In the genomic region with DNA sequence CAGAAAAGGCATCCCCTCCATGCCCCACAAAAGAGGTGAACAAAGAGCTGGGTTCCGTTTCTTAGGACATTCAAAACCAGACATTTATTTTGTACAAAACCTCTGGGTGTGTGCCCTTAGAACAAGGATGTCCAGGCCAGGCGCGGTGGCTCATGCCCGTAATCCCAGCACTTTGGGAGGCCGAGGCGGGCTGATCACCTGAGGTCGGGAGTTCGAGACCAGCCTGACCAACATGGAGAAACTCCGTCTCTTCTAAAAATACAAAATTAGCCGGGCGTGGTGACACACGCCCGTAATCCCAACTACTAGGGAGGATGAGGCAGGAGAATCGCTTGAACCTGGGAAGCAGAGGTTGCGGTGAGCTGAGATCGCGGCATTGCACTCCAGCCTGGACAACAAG, we compare ENCODE assay signal across 8 cellular contexts. TPM values are rescaled to one million over a fixed set of nuclear protein-coding genes. Genes with fewer than 3 reads are reported as not detected.
DNase-seq lines count a peak whose midpoint lies in the region; ATAC-seq, FAIRE-seq and TF ChIP-seq lines count a peak whose summit lies in the region.
"Not testable (repeated sequence)": the region's sequence is repeated elsewhere in the genome, so short reads cannot be mapped to it uniquely, and the experiment has no call there.

No MANE protein-coding gene starts in this region.

- ATAC-seq in CD8-positive, alpha-beta T cell; thoracic aorta (ENCODE audit: insufficient number of reproducible peaks, low FRiP score, low read depth): not testable (repeated sequence)

- H3K4me1 Mint-ChIP-seq in CD8-positive, alpha-beta T cell (ENCODE audit: low read depth), result peaks cover 39% of the 10 kb centered on the region

- H3K4me3 Mint-ChIP-seq in CD8-positive, alpha-beta T cell, result peak overlapping the region; percentile 93

- H3K27ac Mint-ChIP-seq in CD8-positive, alpha-beta T cell, result not testable (repeated sequence)

- intact Hi-C loops in CD8-positive, alpha-beta T cell (cut with DNase I, micrococcal nuclease), result loop anchor here (5.0 kb wide), 3 partner anchors 230 to 1395 kb away; a partner anchor contains a TSS
- intact Hi-C loops in kidney (cut with DNase I), result not testable (repeated sequence)

- not testable (repeated sequence) for H4K20me1 ChIP-seq in KMS-11 (ENCODE audit: insufficient read depth)
- H4K20me1 ChIP-seq in osteoblast (ENCODE audit: insufficient read depth, low read length), result peaks cover 15% of the 10 kb centered on the region

- not testable (repeated sequence) for H3K36me3 Mint-ChIP-seq in CD8-positive, alpha-beta T cell

- not testable (repeated sequence) for H3K9me3 Mint-ChIP-seq in CD8-positive, alpha-beta T cell

- H3K36me3 ChIP-seq in CD8-positive, alpha-beta T cell (ENCODE audit: insufficient read depth, low read length); KMS-11 (ENCODE audit: insufficient read depth); WERI-Rb-1; kidney (ENCODE audit: control insufficient read depth in 1 of 2, insufficient read depth in 2 of 2, low read length in 2 of 2); osteoblast (ENCODE audit: insufficient read depth, low read length); thoracic aorta: not testable (repeated sequence)

- not testable (repeated sequence) for H3K9me3 ChIP-seq in CD8-positive, alpha-beta T cell (ENCODE audit: low read length); WERI-Rb-1 (ENCODE audit: severe bottlenecking); kidney (ENCODE audit: control insufficient read depth in 1 of 2, low read length in 2 of 2); osteoblast (ENCODE audit: low read depth, low read length); thoracic aorta

- not testable (repeated sequence) for H3K27me3 Mint-ChIP-seq in CD8-positive, alpha-beta T cell (ENCODE audit: low read depth)

- in situ Hi-C loops in astrocyte of the cerebellum (cut with HindIII; ENCODE audit: low sequenced_read_pairs), result not testable (repeated sequence)

- POLR2A ChIA-PET in CD8-positive, alpha-beta T cell (lab: Charles Lee), result interaction anchor here (0.6 kb wide), 1 partner anchor 319 kb away, joined by 4 read pairs; no protein-coding TSS in a partner anchor

- H2AFZ ChIP-seq in KMS-11 (ENCODE audit: low read depth), result not testable (repeated sequence)
- peak overlapping the region; percentile 88 for H2AFZ ChIP-seq in osteoblast (ENCODE audit: low read length)

- not testable (repeated sequence) for H3K9ac ChIP-seq in KMS-11
- peak overlapping the region; percentile 54 to 93 for H3K9ac ChIP-seq in kidney (ENCODE audit: low read length in 2 of 2)

- TF ChIP-seq CTCF in CD8-positive, alpha-beta T cell (IDR thresholded peaks at IDR 0.05); KMS-11 (conservative IDR thresholded peaks at IDR 0.05; ENCODE audit: low read depth, low read length); WERI-Rb-1 (IDR thresholded peaks at IDR 0.05; ENCODE audit: low read depth, low read length); astrocyte of the cerebellum (IDR thresholded peaks at IDR 0.05; ENCODE audit: low read depth, low read length, missing control alignments); kidney (IDR thresholded peaks at IDR 0.05; ENCODE audit: borderline replicate concordance, extremely low read depth, insufficient read depth); osteoblast (IDR thresholded peaks at IDR 0.05; ENCODE audit: extremely low read depth, low read depth, low read length); thoracic aorta (IDR thresholded peaks at IDR 0.05): not testable (repeated sequence)

- H3K79me2 ChIP-seq in KMS-11 (ENCODE audit: insufficient read depth, low read depth) (peaks cover 35% of the 10 kb centered on the region; the same call in 1 of the 2 replicates), osteoblast (ENCODE audit: insufficient read depth, low read length) (peaks cover 66% of the 10 kb centered on the region)

- not testable (repeated sequence) for H3K27me3 ChIP-seq in CD8-positive, alpha-beta T cell (ENCODE audit: insufficient read depth, low read length); KMS-11 (ENCODE audit: insufficient read depth, low read depth); WERI-Rb-1 (ENCODE audit: insufficient read depth, low read depth, severe bottlenecking); osteoblast (ENCODE audit: insufficient read depth, low read length); thoracic aorta (replicated peaks; ENCODE audit: insufficient read depth)

- H3K4me1 ChIP-seq in CD8-positive, alpha-beta T cell (ENCODE audit: insufficient read depth, low read length), result peaks cover 21% of the 10 kb centered on the region
- not testable (repeated sequence) for H3K4me1 ChIP-seq in KMS-11 (ENCODE audit: low read depth, poor library complexity, severe bottlenecking)
- peaks cover 10 to 19% of the 10 kb centered on the region in 2 donors for H3K4me1 ChIP-seq in kidney (ENCODE audit: control insufficient read depth in 1 of 2, insufficient read depth in 1 of 2, low read depth in 1 of 2, low read length in 2 of 2)
- peaks cover 14% of the 10 kb centered on the region for H3K4me1 ChIP-seq in osteoblast (ENCODE audit: insufficient read depth, low read length)
- H3K4me1 ChIP-seq in thoracic aorta (ENCODE audit: control insufficient read depth in 1 of 2, low read depth in 2 of 2), result peaks cover 16 to 28% of the 10 kb centered on the region in 2 donors

- CTCF ChIA-PET in CD8-positive, alpha-beta T cell (lab: Charles Lee), result interaction anchor here (1.5 to 6.1 kb wide), 2 partner anchors 18 to 26 kb away, joined by 4 to 31 read pairs; no protein-coding TSS in a partner anchor

- peak overlapping the region; percentile 85 for H3K4me3 ChIP-seq in CD8-positive, alpha-beta T cell (ENCODE audit: low read depth, low read length)
- H3K4me3 ChIP-seq in KMS-11 (IDR thresholded peaks at IDR 0.05; ENCODE audit: insufficient read depth, low read depth, low read length) (peak overlapping the region; percentile 26), WERI-Rb-1 (ENCODE audit: low read depth, low read length) (peak overlapping the region; percentile 67), astrocyte of the cerebellum (ENCODE audit: low read depth, low read length) (peak overlapping the region; percentile 86), kidney (ENCODE audit: low read length in 2 of 2) (peak overlapping the region; percentile 84 to 87), osteoblast (ENCODE audit: insufficient read depth, low read length) (peak overlapping the region; percentile 86), thoracic aorta (peak overlapping the region; percentile 98)

- not testable (repeated sequence) for FAIRE-seq in kidney (lab: Jason Lieb, UNC)

- H3K27ac ChIP-seq in CD8-positive, alpha-beta T cell (ENCODE audit: low read depth, low read length); KMS-11; WERI-Rb-1; kidney (ENCODE audit: low read depth in 2 of 2, low read length in 2 of 2); osteoblast (ENCODE audit: low read depth, low read length); thoracic aorta: not testable (repeated sequence)
- H3K27ac ChIP-seq in epithelial cell of prostate, result peak overlapping the region; percentile 82

- H3K4me2 ChIP-seq in KMS-11, result peak overlapping the region; percentile 95
- peak overlapping the region; percentile 100 for H3K4me2 ChIP-seq in osteoblast (ENCODE audit: insufficient read depth, low read length)

- not testable (repeated sequence) for DNase-seq in CD8-positive, alpha-beta T cell; WERI-Rb-1; astrocyte of the cerebellum (ENCODE audit: low read depth); epithelial cell of prostate (ENCODE audit: low read depth, low spot score); osteoblast (ENCODE audit: insufficient read length, low spot score, missing footprints); thoracic aorta (ENCODE audit: low spot score)
- DNase-seq in kidney, result peak; percentile 52

RNA-seq across cellular contexts. Expression of a gene that starts 1.3 kb away (rescaled TPM):
- total RNA-seq in CD8-positive, alpha-beta T cell, result 10 to 100 TPM; 24.7 to 26.8 TPM
- 164 TPM for total RNA-seq in kidney
- polyA plus RNA-seq in kidney (ENCODE audit: insufficient read depth, low read depth, low replicate concordance), result 161 TPM
- total RNA-seq in osteoblast, result 64.8 and 73.5 TPM in 2 replicates
- total RNA-seq in thoracic aorta, result 10 to 100 TPM; 72.2 to 93.3 TPM

RNA-seq across cellular contexts. Expression of a gene that starts 1.9 kb away (rescaled TPM):
- total RNA-seq in CD8-positive, alpha-beta T cell, result 1 to 10 TPM; 5.6 to 6.3 TPM
- total RNA-seq in kidney, result 32.3 TPM
- polyA plus RNA-seq in kidney (ENCODE audit: insufficient read depth, low read depth, low replicate concordance), result 76.8 TPM
- 64.8 and 79.6 TPM in 2 replicates for total RNA-seq in osteoblast
- total RNA-seq in thoracic aorta, result 100 to 1,000 TPM in 1 of 2 donors, 10 to 100 TPM in 1; 57.8 to 102 TPM

RNA-seq across cellular contexts. Expression of a gene that starts 31.6 kb away (rescaled TPM):
- 1 to 10 TPM; 4.6 to 5.1 TPM for total RNA-seq in CD8-positive, alpha-beta T cell
- total RNA-seq in kidney (9.1 TPM), osteoblast (10.3 and 10.5 TPM in 2 replicates), thoracic aorta (1 to 10 TPM; 3.4 to 9.7 TPM)
- polyA plus RNA-seq in kidney (ENCODE audit: insufficient read depth, low read depth, low replicate concordance), result 12.1 TPM

Comparison
In these comparisons a context has a peak if more than half of its experiments do, and no peak if none do; other contexts are left out.
1. H3K4me3 ChIP-seq: peak in every context shown above with its lines; median percentile 98 in thoracic aorta; 86 in astrocyte of the cerebellum; 86 in osteoblast; 86 in kidney; 85 in CD8-positive, alpha-beta T cell; 67 in WERI-Rb-1; 26 in KMS-11.